8 cellular contexts compared by ENCODE assay signal in genomic region chr16:1545044-1545736, GRCh38. TPM values are rescaled to one million over a fixed set of nuclear protein-coding genes. Genes with fewer than 3 reads are reported as not detected.
A peak's percentile ranks its signal among the peaks of the same experiment; 100 is the strongest.
DNase-seq lines count a peak whose midpoint lies in the region; ATAC-seq and TF ChIP-seq lines count a peak whose summit lies in the region.

No MANE protein-coding gene starts in this region.

- peaks cover 0 to 11% (median 0%) of the 10 kb centered on the region in 11 experiments; a peak in 4 of 22 replicates for H3K36me3 ChIP-seq in BLaER1 treated with 17β-estradiol and CSF1 and Interleukin-3, amounts not matched to agents 10 nM and 100 nM
- H3K36me3 ChIP-seq in ovary, result no peaks in the 10 kb centered on the region

- H3K27me3 Mint-ChIP-seq in WTC11 (ENCODE audit: low read depth), result no peaks in the 10 kb centered on the region

- H3K27ac Mint-ChIP-seq in WTC11, result peak overlapping the region; percentile 48; the same call in 1 of the 2 replicates

- no peaks in the 10 kb centered on the region for H3K9me3 Mint-ChIP-seq in WTC11

- no peak for ATAC-seq in WTC11
- peak; percentile 81 for ATAC-seq in Right ventricle myocardium inferior
- ATAC-seq in GM21360 (IDR thresholded peaks at IDR 0.05; ENCODE audit: unreplicated experiment), result no peak

- H3K36me3 Mint-ChIP-seq in WTC11, result no peaks in the 10 kb centered on the region

- DNase-seq in WTC11 (ENCODE audit: low spot score) (no peak), Right ventricle myocardium inferior (ENCODE audit: missing footprints) (peak; percentile 82), ovary (no peak), NCI-H1105 (lab: John Stamatoyannopoulos, UW) (no peak), retina (no peak)
- DNase-seq in stimulated activated CD4-positive, alpha-beta T cell treated with anti-CD3 and anti-CD28 coated beads, Interleukin-2, amount 100 ng/mL, for 24 hours, result no peak

- H3K4me2 ChIP-seq in BLaER1 treated with 17β-estradiol and CSF1 and Interleukin-3, amounts not matched to agents 10 nM and 100 nM, result peak overlapping the region; percentile 83 to 98 (median 94)

- no peak for TF ChIP-seq EP300 in ovary (IDR thresholded peaks at IDR 0.05)

- H3K4me1 ChIP-seq in BLaER1 treated with 17β-estradiol and CSF1 and Interleukin-3, amounts not matched to agents 10 nM and 100 nM, result peaks cover 44 to 80% (median 75%) of the 10 kb centered on the region in 10 experiments
- peaks cover 11% of the 10 kb centered on the region for H3K4me1 ChIP-seq in ovary (ENCODE audit: insufficient read depth)

- peak overlapping the region in 9 of 11 experiments; percentile 27 to 72 (median 55); a peak in 15 of 22 replicates for H3K27ac ChIP-seq in BLaER1 treated with 17β-estradiol and CSF1 and Interleukin-3, amounts not matched to agents 10 nM and 100 nM
- peak overlapping the region; percentile 2 to 26 for H3K27ac ChIP-seq in ovary

- CTCF ChIA-PET in WTC11 (lab: Charles Lee), result interaction anchor here (1.5 kb wide), 1 partner anchor 161 kb away, joined by 5 read pairs; the partner anchor contains the start of gene MAPK8IP3

- H3K4me3 ChIP-seq in BLaER1 treated with 17β-estradiol and CSF1 and Interleukin-3, amounts not matched to agents 10 nM and 100 nM, result peak overlapping the region in 8 of 10 experiments; percentile 8 to 37 (median 24); a peak in 9 of 20 replicates
- no peak overlapping the region for H3K4me3 ChIP-seq in ovary

- intact Hi-C loops in Right ventricle myocardium inferior (cut with DNase I), result loop anchor here (1.0 to 5.0 kb wide), 3 partner anchors 13 to 67 kb away; partner anchors contain the start of genes CRAMP1, IFT140 and TELO2
- intact Hi-C loops in ovary (cut with DNase I), result no loop called here

- peak overlapping the region; percentile 19 to 64 (median 53); a peak in 20 of 22 replicates for H3K9ac ChIP-seq in BLaER1 treated with 17β-estradiol and CSF1 and Interleukin-3, amounts not matched to agents 10 nM and 100 nM

- POLR2A ChIA-PET in WTC11 (lab: Charles Lee), result no interaction called here

- TF ChIP-seq POLR2A in ovary (IDR thresholded peaks at IDR 0.05), result no peak

- H4K20me1 ChIP-seq in BLaER1 treated with 17β-estradiol and CSF1 and Interleukin-3, amounts not matched to agents 10 nM and 100 nM, result peaks cover 0 to 44% (median 29%) of the 10 kb centered on the region in 11 experiments; a peak in 17 of 22 replicates

- H3K4me1 Mint-ChIP-seq in WTC11, result peaks cover 3% of the 10 kb centered on the region; the same call in 1 of the 2 replicates

- H3K9me3 ChIP-seq in BLaER1 treated with 17β-estradiol and CSF1 and Interleukin-3, amounts not matched to agents 10 nM and 100 nM (replicated peaks in 1 of 11), result no peaks in the 10 kb centered on the region
- H3K9me3 ChIP-seq in ovary, result no peaks in the 10 kb centered on the region

- TF ChIP-seq CTCF in WTC11 (IDR thresholded peaks at IDR 0.05) (no peak), ovary (IDR thresholded peaks at IDR 0.05) (no peak)

- WGBS in ovary, 3 donors, result 24 to 45% (median 34%) methylated on average over 19 of the region's 19 CpGs

- H3K27me3 ChIP-seq in BLaER1 treated with 17β-estradiol and CSF1 and Interleukin-3, amounts not matched to agents 10 nM and 100 nM, result peaks cover 21 to 29% (median 28%) of the 10 kb centered on the region in 11 experiments
- H3K27me3 ChIP-seq in ovary, result no peaks in the 10 kb centered on the region

- no peak overlapping the region for H3K4me3 Mint-ChIP-seq in WTC11

TF ChIP-seq in WTC11, 78 proteins besides CTCF, POLR2A, EP300 and RAD21:
- TF ChIP-seq PREB (CRISPR knock-in tag; IDR thresholded peaks at IDR 0.05; ENCODE audit: borderline replicate concordance), result no peak
- TF ChIP-seq ZNF263 (CRISPR knock-in tag; IDR thresholded peaks at IDR 0.05; ENCODE audit: low read depth), result no peak

RNA-seq across cellular contexts. Expression of gene TMEM204, which starts 11.7 kb away (rescaled TPM):
- total RNA-seq in WTC11 (2021) (0.18 to 0.35 TPM (median 0.30 TPM) in 3 replicates), Right ventricle myocardium inferior (30.7 TPM), ovary (10 to 100 TPM in 6 of 7 donors, 1 to 10 TPM in 1; 9.2 to 23.7 (median 13.8) TPM)
- polyA plus RNA-seq in ovary, result 10 to 100 TPM in 1 of 2 donors, 1 to 10 TPM in 1; 6.5 to 35.5 TPM

RNA-seq across cellular contexts. Expression of gene TELO2, which starts 52.0 kb away (rescaled TPM):
- 67.8 to 86.7 TPM (median 71.6 TPM) in 3 replicates for total RNA-seq in WTC11 (2021)
- total RNA-seq in Right ventricle myocardium inferior, result 18.9 TPM
- total RNA-seq in ovary, result 10 to 100 TPM in 6 of 7 donors, 1 to 10 TPM in 1; 9.9 to 36.8 (median 32.8) TPM
- 10 to 100 TPM in 1 of 2 donors, under 1 TPM in 1; 0.27 to 31.7 TPM for polyA plus RNA-seq in ovary

RNA-seq across cellular contexts. Expression of gene PTX4, which starts 56.4 kb away (rescaled TPM):
- 0.16 to 0.26 TPM (median 0.18 TPM) in 3 replicates for total RNA-seq in WTC11 (2021)
- not detected for total RNA-seq in Right ventricle myocardium inferior
- under 1 TPM in 2 of 7 donors, not detected in 5; 0.15 to 0.40 TPM for total RNA-seq in ovary
- polyA plus RNA-seq in ovary, result under 1 TPM in 1 of 2 donors, not detected in 1; 0.05 TPM
